In the genomic region with DNA sequence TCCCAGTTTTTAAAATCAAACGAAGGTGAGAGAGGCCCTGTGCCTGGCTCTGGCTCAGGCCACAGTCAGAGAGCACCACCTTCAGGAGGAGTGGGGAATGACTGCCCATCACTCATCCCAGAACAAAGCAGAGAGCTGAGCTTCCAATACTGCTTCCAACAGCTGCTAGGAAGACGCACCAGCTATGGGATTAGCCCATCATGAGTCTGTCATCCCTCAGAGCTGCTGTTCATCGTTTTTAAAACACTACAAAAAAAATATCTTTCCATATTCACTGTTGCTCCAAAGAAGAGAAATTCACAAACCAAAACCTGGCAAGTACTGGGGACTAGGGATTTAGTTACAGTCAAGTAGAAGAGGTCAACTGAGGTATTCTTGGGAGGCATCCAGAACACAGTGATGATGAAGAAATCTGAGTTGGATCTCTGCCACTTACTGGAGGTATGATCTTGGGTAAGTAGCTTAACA, we compare ENCODE assay signal across 8 cellular contexts.
A peak's percentile ranks its signal among the peaks of the same experiment; 100 is the strongest.
DNase-seq lines count a peak whose midpoint lies in the region; ATAC-seq and TF ChIP-seq lines count a peak whose summit lies in the region.

No MANE protein-coding gene starts in this region.

- peak overlapping the region; percentile 59 for H3K27ac ChIP-seq in VCaP
- peak overlapping the region; percentile 50 for H3K27ac ChIP-seq in epithelial cell of prostate
- no peak overlapping the region for H3K27ac ChIP-seq in mesenchymal stem cell (ENCODE audit: low read length, poor library complexity, severe bottlenecking)
- H3K27ac ChIP-seq in thoracic aorta, result no peak overlapping the region

- peaks cover 4 to 15% of the 10 kb centered on the region in 2 experiments for H3K36me3 ChIP-seq in mesenchymal stem cell (ENCODE audit: control insufficient read depth in 1 of 2, insufficient read depth in 2 of 2, low read depth in 1 of 2, low read length in 2 of 2)
- H3K36me3 ChIP-seq in thoracic aorta, result no peaks in the 10 kb centered on the region

- H3K23ac ChIP-seq in mesenchymal stem cell (ENCODE audit: low read length in 2 of 2), result no peak overlapping the region

- no peak overlapping the region for H3K14ac ChIP-seq in mesenchymal stem cell (ENCODE audit: low read length in 2 of 2)

- H3K79me1 ChIP-seq in mesenchymal stem cell (replicated peaks; ENCODE audit: low read length, poor library complexity, severe bottlenecking), result peaks cover 3% of the 10 kb centered on the region

- no peaks in the 10 kb centered on the region for H3K9me3 ChIP-seq in mesenchymal stem cell (ENCODE audit: control insufficient read depth, low read length)
- H3K9me3 ChIP-seq in thoracic aorta, result no peaks in the 10 kb centered on the region

- no peak overlapping the region for H2BK15ac ChIP-seq in mesenchymal stem cell (ENCODE audit: low read depth, poor library complexity, severe bottlenecking)

- H3K27me3 ChIP-seq in mesenchymal stem cell (ENCODE audit: control insufficient read depth in 1 of 2, insufficient read depth in 1 of 2, low read length in 2 of 2) (no peaks in the 10 kb centered on the region), thoracic aorta (replicated peaks; ENCODE audit: insufficient read depth) (no peaks in the 10 kb centered on the region)

- H2AK5ac ChIP-seq in mesenchymal stem cell (ENCODE audit: low read length, severe bottlenecking), result no peak overlapping the region

- peak; percentile 62 for ATAC-seq in GM21528 (IDR thresholded peaks at IDR 0.05; ENCODE audit: low FRiP score, unreplicated experiment)
- ATAC-seq in thoracic aorta (ENCODE audit: insufficient number of reproducible peaks, low FRiP score, low read depth), result peak; percentile 58
- no peak for ATAC-seq in HG02571 (IDR thresholded peaks at IDR 0.05; ENCODE audit: unreplicated experiment)

- H4K8ac ChIP-seq in mesenchymal stem cell (ENCODE audit: low read length), result no peak overlapping the region

- no peak overlapping the region for H2BK5ac ChIP-seq in mesenchymal stem cell (ENCODE audit: low read depth, low read length, poor library complexity, severe bottlenecking)

- H3K4me1 ChIP-seq in mesenchymal stem cell (ENCODE audit: control insufficient read depth, insufficient read depth, low read depth, low read length) (peaks cover 2% of the 10 kb centered on the region), thoracic aorta (ENCODE audit: control insufficient read depth in 1 of 2, low read depth in 2 of 2) (peaks cover 5 to 43% of the 10 kb centered on the region in 2 donors)

- H2BK12ac ChIP-seq in mesenchymal stem cell (ENCODE audit: low read length in 2 of 2), result no peak overlapping the region

- no peak overlapping the region for H3K4me2 ChIP-seq in mesenchymal stem cell (ENCODE audit: low read length, poor library complexity, severe bottlenecking)

- H3K4me3 ChIP-seq in mesenchymal stem cell (ENCODE audit: insufficient read depth in 1 of 2, low read depth in 1 of 2, low read length in 2 of 2) (no peak overlapping the region), thoracic aorta (no peak overlapping the region)

- WGBS in mesenchymal stem cell, result 46% methylated on average over 1 of the region's 3 CpGs

- H4K91ac ChIP-seq in mesenchymal stem cell (ENCODE audit: low read length), result no peak overlapping the region

- TF ChIP-seq CTCF in VCaP (conservative IDR thresholded peaks at IDR 0.05) (peak; percentile 99), thoracic aorta (IDR thresholded peaks at IDR 0.05) (peak; percentile 95)

- no peak overlapping the region for H3K18ac ChIP-seq in mesenchymal stem cell (ENCODE audit: low read depth in 1 of 2, low read length in 2 of 2)

- H3K9ac ChIP-seq in mesenchymal stem cell (ENCODE audit: low read length), result peak overlapping the region; percentile 50

- H2BK120ac ChIP-seq in mesenchymal stem cell (ENCODE audit: low read depth, low read length), result no peak overlapping the region

- DNase-seq in DMS53 (lab: John Stamatoyannopoulos, UW) (peak; percentile 71), NCI-H1092 (lab: John Stamatoyannopoulos, UW) (peak; percentile 9), epithelial cell of prostate (ENCODE audit: low read depth, low spot score) (peak; percentile 64), mesenchymal stem cell (peak; percentile 63), thoracic aorta (ENCODE audit: low spot score) (no peak)

- no peak overlapping the region for H2AFZ ChIP-seq in mesenchymal stem cell (ENCODE audit: low read depth, low read length)

- no peak overlapping the region for H3K4ac ChIP-seq in mesenchymal stem cell (ENCODE audit: low read depth in 1 of 2, low read length in 2 of 2)

Comparison
In these comparisons a context has a peak if more than half of its experiments do, and no peak if none do; other contexts are left out.
1. H3K27ac ChIP-seq: peak in VCaP (single experiment) and epithelial cell of prostate (single experiment); none in mesenchymal stem cell (single experiment) and thoracic aorta (0 of 2).